In genomic region chr1:202160377-202160940, GRCh38 we compare ENCODE assay signal across 8 cellular contexts. TPM values are rescaled to one million over a fixed set of nuclear protein-coding genes. Genes with fewer than 3 reads are reported as not detected.
DNase-seq lines count a peak whose midpoint lies in the region; ATAC-seq and TF ChIP-seq lines count a peak whose summit lies in the region.

Gene PTPN7, minus strand, starts transcription at chr1:202160602. Its CDS starts 1,200 bp downstream, at chr1:202159402.

- no TSS peak for BruUV-seq in HCT116 (replicated peaks; lab: Mats Ljungman, UMichigan)

- H3K4me2 ChIP-seq in DND-41 (ENCODE audit: insufficient read depth, low read length) (peak within 1 kb of the TSS; percentile 68), HCT116 (ENCODE audit: low read length) (peak within 1 kb of the TSS; percentile 12; the same call in 1 of the 2 replicates)

- H3K9me3 Mint-ChIP-seq in naive thymus-derived CD8-positive, alpha-beta T cell, result peaks cover 0 to 1% (median 0%) of the 10 kb centered on the region in 9 donors

- intact Hi-C loops in HCT116 (cut with micrococcal nuclease) (no loop called here), transverse colon (cut with DNase I; ENCODE audit: low total_unique reads) (loop anchor here (2.0 kb wide), 1 partner anchor 48 kb away; no protein-coding TSS in a partner anchor)

- H3K27ac ChIP-seq in DND-41 (ENCODE audit: low read length) (peak within 1 kb of the TSS; percentile 98), HCT116 (ENCODE audit: low read depth, low read length) (no peak within 1 kb of the TSS), transverse colon (peak within 1 kb of the TSS; percentile 67 to 75 (median 70))

- H3K27me3 ChIP-seq in DND-41 (ENCODE audit: insufficient read depth, low read length, poor library complexity) (no peaks in the 10 kb centered on the region), HCT116 (ENCODE audit: insufficient read depth, low read length) (no peaks in the 10 kb centered on the region), transverse colon (no peaks in the 10 kb centered on the region)

- peak; percentile 95 for DNase-seq in DND-41
- no peak for DNase-seq in HCT116 (ENCODE audit: low read depth, low spot score)
- DNase-seq in SKM-1 treated with dmso at 0.1 percent for 144 hours (lab: John Stamatoyannopoulos, UW; ENCODE audit: unreplicated experiment), result peak; percentile 59
- peak; percentile 45 to 71 (median 60) for DNase-seq in activated naive CD4-positive, alpha-beta T cell (lab: John Stamatoyannopoulos, UW)
- DNase-seq in naive thymus-derived CD8-positive, alpha-beta T cell, result peak; percentile 67 to 88 (median 82)
- peak; percentile 61 for DNase-seq in transverse colon
- no peak for DNase-seq in superior temporal gyrus (ENCODE audit: extremely low spot score)
- DNase-seq in NCI-H2081 (lab: John Stamatoyannopoulos, UW), result no peak

- RAD21 ChIA-PET in HCT116 (lab: Charles Lee; ENCODE audit: low non-redundant PET in 1 of 2, low total read pairs in 2 of 2, uncharacterized antibody in 2 of 2, unreplicated experiment in 2 of 2), result no interaction called here

- H3K36me3 Mint-ChIP-seq in naive thymus-derived CD8-positive, alpha-beta T cell, result peaks cover 0 to 26% (median 2%) of the 10 kb centered on the region in 3 donors

- no peaks in the 10 kb centered on the region for H3K27me3 Mint-ChIP-seq in naive thymus-derived CD8-positive, alpha-beta T cell

- no peaks in the 10 kb centered on the region for H3K9me2 ChIP-seq in HCT116 (ENCODE audit: insufficient read depth)

- H2AFZ ChIP-seq in DND-41 (ENCODE audit: low read depth, low read length) (peak within 1 kb of the TSS; percentile 75), HCT116 (ENCODE audit: low read depth, low read length, poor library complexity, severe bottlenecking) (no peak within 1 kb of the TSS)

- TF ChIP-seq RAD21 in HCT116 (IDR thresholded peaks at IDR 0.05; ENCODE audit: low read depth), result no peak

- peak within 1 kb of the TSS; percentile 93 to 100 (median 98) for H3K4me3 Mint-ChIP-seq in naive thymus-derived CD8-positive, alpha-beta T cell

- peak within 1 kb of the TSS; percentile 11 to 60; a peak in 3 of 4 replicates for H3K4me3 ChIP-seq in DND-41 (ENCODE audit: low read depth in 1 of 2, low read length in 2 of 2)
- no peak within 1 kb of the TSS for H3K4me3 ChIP-seq in HCT116 (replicated peaks in 1 of 2; ENCODE audit: low read depth in 1 of 2, low read length in 2 of 2)
- H3K4me3 ChIP-seq in transverse colon, result peak within 1 kb of the TSS in 3 of 4 donors; percentile 9 to 41 (median 25)

- H3K36me3 ChIP-seq in DND-41 (ENCODE audit: insufficient read depth, low read length), result peaks cover 27% of the 10 kb centered on the region
- no peaks in the 10 kb centered on the region for H3K36me3 ChIP-seq in HCT116 (ENCODE audit: control insufficient read depth in 1 of 2, insufficient read depth in 2 of 2, low read length in 2 of 2)
- no peaks in the 10 kb centered on the region for H3K36me3 ChIP-seq in transverse colon

- no peak for TF ChIP-seq EP300 in transverse colon (IDR thresholded peaks at IDR 0.05; ENCODE audit: low read depth)

- H3K9me3 ChIP-seq in DND-41 (ENCODE audit: insufficient read depth, low read length, severe bottlenecking) (no peaks in the 10 kb centered on the region), HCT116 (ENCODE audit: control insufficient read depth in 1 of 2, insufficient read depth in 1 of 2, low read depth in 1 of 2, low read length in 2 of 2) (no peaks in the 10 kb centered on the region), transverse colon (no peaks in the 10 kb centered on the region)

- CTCF ChIA-PET in HCT116 (lab: Charles Lee), result no interaction called here

- peaks cover 47 to 87% (median 84%) of the 10 kb centered on the region in 4 donors for H3K4me1 Mint-ChIP-seq in naive thymus-derived CD8-positive, alpha-beta T cell

- H3K4me1 ChIP-seq in DND-41 (ENCODE audit: insufficient read depth, low read length) (peaks cover 80% of the 10 kb centered on the region), HCT116 (ENCODE audit: control insufficient read depth in 1 of 2, insufficient read depth in 2 of 2, low read length in 2 of 2) (peaks cover 10 to 12% of the 10 kb centered on the region in 2 experiments; a peak in 3 of 4 replicates), transverse colon (peaks cover 0 to 11% (median under 1%) of the 10 kb centered on the region in 4 donors)

- H3K79me2 ChIP-seq in DND-41 (ENCODE audit: insufficient read depth, low read length) (peaks cover 28% of the 10 kb centered on the region), HCT116 (ENCODE audit: insufficient read depth, low read length) (no peaks in the 10 kb centered on the region)

- TF ChIP-seq POLR2A in HCT116 (IDR thresholded peaks at IDR 0.05; ENCODE audit: borderline replicate concordance, extremely low read depth, insufficient read depth, insufficient read length) (no peak), transverse colon (IDR thresholded peaks at IDR 0.05) (no peak)

- in situ Hi-C loops in transverse colon (cut with MboI; ENCODE audit: low pct_ligation_motif_present in 1 of 4, low pct_unique_long_range_greater_than_20kb in 1 of 4, low sequenced_read_pairs in 3 of 4), result no loop called here

- H3K27ac Mint-ChIP-seq in naive thymus-derived CD8-positive, alpha-beta T cell, result peak within 1 kb of the TSS; percentile 96 to 99 (median 98)

- H3K9ac ChIP-seq in DND-41 (ENCODE audit: low read depth, low read length) (peak within 1 kb of the TSS; percentile 75), HCT116 (ENCODE audit: low read length) (no peak within 1 kb of the TSS)

- TF ChIP-seq CTCF in DND-41 (IDR thresholded peaks at IDR 0.05; ENCODE audit: borderline replicate concordance, extremely low read depth, low read length, poor library complexity, severe bottlenecking) (peak; percentile 92), HCT116 (IDR thresholded peaks at IDR 0.05 in 2 of 3, conservative IDR thresholded peaks at IDR 0.05 in 1 of 3; ENCODE audit: borderline replicate concordance in 1 of 3, insufficient read depth in 1 of 3, low read depth in 2 of 3, low read length in 2 of 3) (0 out of 6 replicates have a peak, but pooled peaks of 1 of the 3 experiments have one; percentile 13), transverse colon (IDR thresholded peaks at IDR 0.05) (peak in 1 of 5 experiments; percentile 15)

- POLR2A ChIA-PET in HCT116 (lab: Charles Lee), result no interaction called here
- POLR2A ChIA-PET in naive thymus-derived CD8-positive, alpha-beta T cell (lab: Charles Lee), result interaction anchor here (0.6 to 4.7 kb wide), 6 partner anchors 15 to 765 kb away, joined by 3 to 55 read pairs (median 3); partner anchors contain the start of genes ARL8A, PPP1R12B and UBE2T

- H4K20me1 ChIP-seq in DND-41 (ENCODE audit: insufficient read depth, low read length) (no peaks in the 10 kb centered on the region), HCT116 (ENCODE audit: insufficient read depth) (no peaks in the 10 kb centered on the region)

- WGBS in transverse colon (ENCODE audit: low coverage in 1 of 2), 2 donors, result 64% methylated on average over 17 of the region's 17 CpGs; no CpG with 5 or more reads in 1 of the 2 donors

- ATAC-seq in DND-41 (ENCODE audit: insufficient read depth, low read depth) (peak; percentile 74), HCT116 (peak; percentile 58)
- peak; percentile 76 to 78 for ATAC-seq in naive thymus-derived CD8-positive, alpha-beta T cell

TF ChIP-seq in HCT116, 20 proteins besides CTCF, POLR2A, EP300 and RAD21:
- TF ChIP-seq EZH2 (IDR thresholded peaks at IDR 0.05) (no peak), EGR1 (IDR thresholded peaks at IDR 0.05; ENCODE audit: low read depth) (peak; percentile 84)

RNA-seq across cellular contexts. Expression of gene PTPN7, which starts in this region (rescaled TPM):
- total RNA-seq in HCT116 (2021; ENCODE audit: unreplicated experiment) (0.76 TPM), transverse colon (10 to 100 TPM in 2 of 4 donors, 1 to 10 TPM in 1, not detected in 1; 5.2 to 32.5 (median 14.0) TPM)
- polyA plus RNA-seq in HCT116 (2012), result 0.12 and 0.25 TPM in 2 replicates
- 10 to 100 TPM; 35.9 to 37.4 TPM for total RNA-seq in naive thymus-derived CD8-positive, alpha-beta T cell
- polyA plus RNA-seq in naive thymus-derived CD8-positive, alpha-beta T cell, result 10 to 100 TPM; 37.7 to 44.4 (median 39.1) TPM

Comparison
In these comparisons a context has a peak if more than half of its experiments do, and no peak if none do; other contexts are left out.
1. Peak in ATAC-seq and H3K4me2 ChIP-seq in HCT116; RNA of the gene not detected or under 1 TPM.
2. DNase-seq: peak in DND-41 (single experiment), SKM-1 treated with dmso at 0.1 percent for 144 hours (single experiment), activated naive CD4-positive, alpha-beta T cell (4 of 4), naive thymus-derived CD8-positive, alpha-beta T cell (10 of 10) and transverse colon (single experiment); none in HCT116 (single experiment), superior temporal gyrus (single experiment) and NCI-H2081 (0 of 2).
3. H3K4me3 ChIP-seq: peak in DND-41 (2 of 2) and transverse colon (3 of 4); none in HCT116 (0 of 2).
4. Peak in every context shown above with its lines, with median percentiles within 50 percentile points of each other: ATAC-seq.